Comparison of ENCODE assay signal across 8 cellular contexts in the genomic region with DNA sequence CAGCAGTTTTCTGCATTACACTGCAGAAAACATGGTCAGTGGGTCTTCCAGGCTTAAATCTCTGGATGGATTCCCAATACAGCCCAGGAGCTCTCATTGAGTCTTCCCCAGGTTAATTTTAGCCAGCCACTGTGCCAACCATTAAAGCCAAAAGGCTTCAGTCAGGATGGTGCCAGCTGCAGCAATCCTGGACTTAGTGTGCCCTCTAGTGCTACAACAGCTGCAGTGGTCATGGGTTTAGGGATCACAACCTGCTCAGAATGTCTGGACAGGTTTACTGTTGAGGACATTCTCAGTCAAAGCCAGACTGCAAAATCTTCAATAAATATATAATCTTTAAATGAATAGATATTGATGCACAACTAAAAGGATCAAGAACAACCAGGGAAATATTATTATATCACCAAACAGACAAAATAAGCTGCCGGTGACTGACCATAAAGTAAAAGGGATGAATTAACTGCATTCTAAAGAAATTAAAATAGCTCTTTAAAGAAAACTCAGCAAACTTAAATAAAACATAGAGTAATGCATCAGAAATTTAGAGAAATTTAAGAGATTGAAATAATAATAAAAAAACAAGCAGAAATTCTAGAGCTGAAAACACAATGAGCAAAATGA.
DNase-seq lines count a peak whose midpoint lies in the region; ATAC-seq and TF ChIP-seq lines count a peak whose summit lies in the region.

No MANE protein-coding gene starts in this region.

- H3K4me3 Mint-ChIP-seq in chondrocyte (ENCODE audit: unreplicated experiment) = no peak overlapping the region
- H3K4me3 Mint-ChIP-seq in neural crest cell = no peak overlapping the region
- no peak overlapping the region for H3K4me3 Mint-ChIP-seq in T-helper 2 cell treated with Interferon-gamma antibody and Interleukin-4, amounts not matched to agents 5 μg/mL and 100 μg/mL, for 36 hours

- H3K4me1 Mint-ChIP-seq in chondrocyte (ENCODE audit: low read depth) = no peaks in the 10 kb centered on the region
- H3K4me1 Mint-ChIP-seq in neural crest cell = no peaks in the 10 kb centered on the region
- H3K4me1 Mint-ChIP-seq in T-helper 2 cell treated with Interferon-gamma antibody and Interleukin-4, amounts not matched to agents 5 μg/mL and 100 μg/mL, for 36 hours (ENCODE audit: low read depth) = no peaks in the 10 kb centered on the region

- peak; percentile 59 for DNase-seq in NCI-H446 treated with DMSO at 0.1 percent for 48 hours (lab: John Stamatoyannopoulos, UW)
- DNase-seq in chondrocyte (ENCODE audit: low spot score) = no peak
- peak; percentile 23 for DNase-seq in neural crest cell (ENCODE audit: low read depth, low spot score)
- DNase-seq in T-helper 2 cell treated with Interferon-gamma antibody and Interleukin-4, amounts not matched to agents 5 μg/mL and 100 μg/mL, for 36 hours (ENCODE audit: low spot score) = no peak
- DNase-seq in activated CD4-positive, alpha-beta T cell treated with anti-CD3 and anti-CD28 coated beads, Interleukin-2, amount 50 U/mL, for 48 hours = no peak

- H3K9me3 Mint-ChIP-seq in chondrocyte (ENCODE audit: low read depth) (no peaks in the 10 kb centered on the region), neural crest cell (no peaks in the 10 kb centered on the region)
- H3K9me3 Mint-ChIP-seq in T-helper 2 cell treated with Interferon-gamma antibody and Interleukin-4, amounts not matched to agents 5 μg/mL and 100 μg/mL, for 36 hours = no peaks in the 10 kb centered on the region

- H3K36me3 Mint-ChIP-seq in chondrocyte (ENCODE audit: low read depth) (no peaks in the 10 kb centered on the region), neural crest cell (ENCODE audit: low read depth) (no peaks in the 10 kb centered on the region)
- H3K36me3 Mint-ChIP-seq in T-helper 2 cell treated with Interferon-gamma antibody and Interleukin-4, amounts not matched to agents 5 μg/mL and 100 μg/mL, for 36 hours (ENCODE audit: low read depth) = no peaks in the 10 kb centered on the region

- peak; percentile 66 for ATAC-seq in HG02973 (IDR thresholded peaks at IDR 0.05; ENCODE audit: unreplicated experiment)

- TF ChIP-seq CTCF in 22Rv1 (IDR thresholded peaks at IDR 0.05) (peak; percentile 75), GM12873 (IDR thresholded peaks at IDR 0.05; ENCODE audit: insufficient read depth, low read depth, low read length, missing control alignments) (peak; percentile 63), chondrocyte (IDR thresholded peaks at IDR 0.05) (peak; percentile 92), neural crest cell (conservative IDR thresholded peaks at IDR 0.05) (peak; percentile 74)

- H3K27me3 Mint-ChIP-seq in chondrocyte (ENCODE audit: low read depth) (peaks cover 44% of the 10 kb centered on the region), neural crest cell (ENCODE audit: low read depth) (no peaks in the 10 kb centered on the region)
- no peaks in the 10 kb centered on the region for H3K27me3 Mint-ChIP-seq in T-helper 2 cell treated with Interferon-gamma antibody and Interleukin-4, amounts not matched to agents 5 μg/mL and 100 μg/mL, for 36 hours (ENCODE audit: low read depth)

- no peak overlapping the region for H3K27ac ChIP-seq in 22Rv1

- H3K27ac Mint-ChIP-seq in chondrocyte (ENCODE audit: unreplicated experiment) (no peak overlapping the region), neural crest cell (ENCODE audit: unreplicated experiment) (no peak overlapping the region)
- H3K27ac Mint-ChIP-seq in T-helper 2 cell treated with Interferon-gamma antibody and Interleukin-4, amounts not matched to agents 5 μg/mL and 100 μg/mL, for 36 hours = no peak overlapping the region

Comparison
In these comparisons a context has a peak if more than half of its experiments do, and no peak if none do; other contexts are left out.
1. DNase-seq: peak in NCI-H446 treated with DMSO at 0.1 percent for 48 hours (single experiment) and neural crest cell (single experiment); none in chondrocyte (single experiment), T-helper 2 cell treated with Interferon-gamma antibody and Interleukin-4, amounts not matched to agents 5 μg/mL and 100 μg/mL, for 36 hours (single experiment) and activated CD4-positive, alpha-beta T cell treated with anti-CD3 and anti-CD28 coated beads, Interleukin-2, amount 50 U/mL, for 48 hours (0 of 2).
2. Peak in every context shown above with its lines, with median percentiles within 50 percentile points of each other: CTCF ChIP-seq.